ENCODE assay signal across 25 cellular contexts in genomic region chrX:82134378-82134777, GRCh38.
"Had no signal": no experiment of that assay in that cellular context is flagged by ENCODE, and none has a peak within 500 bp of the region (broad histone marks: within the 10 kb centered on the region; RNA-seq: fewer than 3 reads in every experiment).

No MANE protein-coding gene starts in this region.

- H3K36me3 ChIP-seq: esophagus muscularis mucosa, gastroesophageal sphincter, heart left ventricle, lower lobe of right lung, neural progenitor cell, thoracic aorta, vagina had no signal

- H3K36me3 Mint-ChIP-seq: activated naive CD4-positive, alpha-beta T cell treated with anti-CD3 and anti-CD28 coated beads, Interleukin-2, amount 50 U/mL, for 24 hours; brain; neural progenitor cell; type B pancreatic cell had no signal

- H3K27ac Mint-ChIP-seq: activated CD4-positive, alpha-beta T cell treated with anti-CD3 and anti-CD28 coated beads, Interleukin-2, amount 10 ng/mL, durations not matched to agents 24 days and 14 days; activated naive CD4-positive, alpha-beta T cell treated with anti-CD3 and anti-CD28 coated beads, Interleukin-2, amount 50 U/mL, for 24 hours; brain; naive thymus-derived CD4-positive, alpha-beta T cell; neural progenitor cell; T-helper 1 cell treated with Interleukin-12 subunit alpha and Interleukin-12 subunit beta and Interleukin-4 antibody, amounts not matched to agents 30 μg/mL and 1 μg/mL, for 36 hours; type B pancreatic cell had no signal

- H3K4me1 ChIP-seq: esophagus muscularis mucosa, gastroesophageal sphincter, heart left ventricle, lower lobe of right lung, neural progenitor cell, vagina had no signal

- H3K4me3 ChIP-seq: esophagus muscularis mucosa, gastroesophageal sphincter, heart left ventricle, lower lobe of right lung, neural progenitor cell, thoracic aorta, vagina had no signal

- H3K9me3 Mint-ChIP-seq: activated naive CD4-positive, alpha-beta T cell treated with anti-CD3 and anti-CD28 coated beads, Interleukin-2, amount 50 U/mL, for 24 hours had no signal

- DNase-seq: activated CD4-positive, alpha-beta T cell treated with anti-CD3 and anti-CD28 coated beads, Interleukin-2, amount 10 ng/mL, durations not matched to agents 24 days and 14 days; activated CD8-positive, alpha-beta memory T cell treated with anti-CD3 and anti-CD28 coated beads, Interleukin-2, amount 50 U/mL, for 48 hours; activated T-cell treated with anti-CD3 and anti-CD28 coated beads, Interleukin-2, amount 50 U/mL, for 48 hours; anterior cingulate cortex; caudate nucleus; effector memory CD4-positive, alpha-beta T cell; heart left ventricle; islet precursor cell; lower lobe of right lung; retina; stimulated activated CD4-positive, alpha-beta T cell treated with anti-CD3 and anti-CD28 coated beads, Interleukin-4, amount 100 ng/mL, for 24 hours; stimulated activated naive CD4-positive, alpha-beta T cell treated with Interleukin-2 at 50 U/mL for 16 hours; T1000 had no signal

- H3K9me3 ChIP-seq: esophagus muscularis mucosa, gastroesophageal sphincter, lower lobe of right lung, thoracic aorta, vagina had no signal

- H3K4me1 Mint-ChIP-seq: activated CD4-positive, alpha-beta T cell treated with anti-CD3 and anti-CD28 coated beads, Interleukin-2, amount 10 ng/mL, durations not matched to agents 24 days and 14 days; activated naive CD4-positive, alpha-beta T cell treated with anti-CD3 and anti-CD28 coated beads, Interleukin-2, amount 50 U/mL, for 24 hours; brain; neural progenitor cell had no signal

- FAIRE-seq: colon had no signal

- H3K9ac ChIP-seq: neural progenitor cell had no signal

- ATAC-seq: gastroesophageal sphincter; heart left ventricle; left lobe of liver; lower lobe of right lung; naive thymus-derived CD4-positive, alpha-beta T cell had no signal

- H3K27me3 Mint-ChIP-seq: activated CD4-positive, alpha-beta T cell treated with anti-CD3 and anti-CD28 coated beads, Interleukin-2, amount 10 ng/mL, durations not matched to agents 24 days and 14 days; activated naive CD4-positive, alpha-beta T cell treated with anti-CD3 and anti-CD28 coated beads, Interleukin-2, amount 50 U/mL, for 24 hours; brain; naive thymus-derived CD4-positive, alpha-beta T cell; type B pancreatic cell had no signal

- H3K27ac ChIP-seq: esophagus muscularis mucosa, gastroesophageal sphincter, heart left ventricle, lower lobe of right lung, neural progenitor cell, thoracic aorta, vagina had no signal

- H3K4me3 Mint-ChIP-seq: activated CD4-positive, alpha-beta T cell treated with anti-CD3 and anti-CD28 coated beads, Interleukin-2, amount 10 ng/mL, durations not matched to agents 24 days and 14 days; activated naive CD4-positive, alpha-beta T cell treated with anti-CD3 and anti-CD28 coated beads, Interleukin-2, amount 50 U/mL, for 24 hours; brain; naive thymus-derived CD4-positive, alpha-beta T cell; neural progenitor cell; T-helper 1 cell treated with Interleukin-12 subunit alpha and Interleukin-12 subunit beta and Interleukin-4 antibody, amounts not matched to agents 30 μg/mL and 1 μg/mL, for 36 hours; type B pancreatic cell had no signal
